Comparison of ENCODE assay signal across 20 cellular contexts in genomic region chr6:15714658-15715057, GRCh38.
"Had no signal": no experiment of that assay in that cellular context is flagged by ENCODE, and none has a peak within 500 bp of the region (broad histone marks: within the 10 kb centered on the region; RNA-seq: fewer than 3 reads in every experiment).

No MANE protein-coding gene starts in this region.

- H3K4me3 Mint-ChIP-seq: activated naive CD8-positive, alpha-beta T cell treated with anti-CD3 and anti-CD28 coated beads, Interleukin-2, amount 10 ng/mL, durations not matched to agents 7 days and 5 days; nephron; stimulated activated naive CD8-positive, alpha-beta T cell treated with anti-CD3 and anti-CD28 coated beads, Interleukin-15, Interleukin-2, amounts not matched to agents 100 ng/mL and 50 ng/mL, for 24 hours; T-helper 1 cell treated with Interleukin-12 subunit alpha and Interleukin-12 subunit beta and Interleukin-4 antibody, amounts not matched to agents 30 μg/mL and 1 μg/mL, for 36 hours; WTC11 had no signal

- H3K27ac ChIP-seq: neutrophil, ovary, prostate gland, right atrium auricular region, tibial artery had no signal

- DNase-seq: activated CD8-positive, alpha-beta memory T cell treated with anti-CD3 and anti-CD28 coated beads for 24 hours; activated CD8-positive, alpha-beta memory T cell treated with anti-CD3 and anti-CD28 coated beads, Interleukin-2, amount 50 U/mL, for 4 hours; activated naive CD8-positive, alpha-beta T cell treated with anti-CD3 and anti-CD28 coated beads, Interleukin-2, amount 10 ng/mL, durations not matched to agents 7 days and 5 days; amygdala; cortex of kidney; erythroblast; foreskin fibroblast; left colon; mesenchymal stem cell; ovary; T1000; tibial artery had no signal

- H3K27ac Mint-ChIP-seq: activated naive CD8-positive, alpha-beta T cell treated with anti-CD3 and anti-CD28 coated beads, Interleukin-2, amount 10 ng/mL, durations not matched to agents 7 days and 5 days; nephron; stimulated activated naive CD8-positive, alpha-beta T cell treated with anti-CD3 and anti-CD28 coated beads, Interleukin-15, Interleukin-2, amounts not matched to agents 100 ng/mL and 50 ng/mL, for 24 hours; T-helper 1 cell treated with Interleukin-12 subunit alpha and Interleukin-12 subunit beta and Interleukin-4 antibody, amounts not matched to agents 30 μg/mL and 1 μg/mL, for 36 hours; WTC11 had no signal

- FAIRE-seq: endometrium had no signal

- H3K27me3 Mint-ChIP-seq: activated naive CD8-positive, alpha-beta T cell treated with anti-CD3 and anti-CD28 coated beads, Interleukin-2, amount 10 ng/mL, durations not matched to agents 7 days and 5 days had no signal

- H3K4me1 Mint-ChIP-seq: activated naive CD8-positive, alpha-beta T cell treated with anti-CD3 and anti-CD28 coated beads, Interleukin-2, amount 10 ng/mL, durations not matched to agents 7 days and 5 days had no signal

- H3K36me3 Mint-ChIP-seq: activated naive CD8-positive, alpha-beta T cell treated with anti-CD3 and anti-CD28 coated beads, Interleukin-2, amount 10 ng/mL, durations not matched to agents 7 days and 5 days had no signal

- ATAC-seq: left colon, WTC11 had no signal
